ENCODE assay signal across 21 cellular contexts in the genomic region with DNA sequence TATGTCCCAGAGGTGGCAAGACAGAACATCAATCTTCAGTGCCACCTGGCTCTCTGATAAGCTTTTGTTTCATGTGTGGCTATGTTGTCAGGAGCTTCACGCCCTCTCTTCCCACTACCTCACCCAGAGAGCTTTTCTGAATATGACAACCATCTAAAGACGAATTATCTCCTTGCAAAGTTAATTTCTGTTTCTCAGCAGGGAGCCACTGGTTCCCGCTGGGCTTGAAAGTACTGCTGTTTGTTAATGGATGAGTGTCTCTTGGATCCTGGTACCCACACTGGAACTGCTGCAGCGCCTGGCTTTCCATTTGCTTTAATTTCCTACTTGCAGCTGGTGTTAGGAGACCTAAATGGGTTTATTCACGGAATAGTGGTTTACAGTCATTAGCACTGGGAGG.
DNase-seq lines count a peak whose midpoint lies in the region; ATAC-seq lines count a peak whose summit lies in the region.
"Had no signal": no experiment of that assay in that cellular context is flagged by ENCODE, and none has a peak within 500 bp of the region (broad histone marks: within the 10 kb centered on the region; RNA-seq: fewer than 3 reads in every experiment).

No MANE protein-coding gene starts in this region.

- H3K27ac Mint-ChIP-seq in stimulated activated memory B cell treated with anti-CD40 and anti-IgM and Interleukin-4, amounts not matched to agents 10 μg/mL and 1 μg/mL and 100 μg/mL, for 72 hours = no peak overlapping the region
- H3K27ac Mint-ChIP-seq: natural killer cell treated with Interleukin-12 subunit alpha and Interleukin-12 subunit beta and Interleukin-15 and Interleukin-18, amount 100 ng/mL, for 72 hours; stimulated activated naive CD8-positive, alpha-beta T cell treated with anti-CD3 and anti-CD28 coated beads, Interleukin-15, Interleukin-2, amounts not matched to agents 100 ng/mL and 50 ng/mL, for 24 hours; T-helper 1 cell treated with Interleukin-12 subunit alpha and Interleukin-12 subunit beta and Interleukin-4 antibody, amounts not matched to agents 30 μg/mL and 1 μg/mL, for 36 hours had no signal

- no peak for ATAC-seq in stimulated activated memory B cell treated with anti-CD40 and anti-IgM and Interleukin-4, amounts not matched to agents 10 μg/mL and 1 μg/mL and 100 μg/mL, for 72 hours
- ATAC-seq: activated T-cell treated with anti-CD3 and anti-CD28 coated beads, Interleukin-2, amount 50 U/mL, for 4 hours; natural killer cell treated with Interleukin-12 subunit alpha and Interleukin-12 subunit beta and Interleukin-15 and Interleukin-18, amount 100 ng/mL, for 72 hours; sciatic nerve had no signal

- DNase-seq in DMS79 (lab: John Stamatoyannopoulos, UW) = peak; percentile 40
- DNase-seq in NCI-H1417 treated with DMSO at 0.1 percent for 48 hours (lab: John Stamatoyannopoulos, UW) = peak; percentile 96
- peak; percentile 92 for DNase-seq in NCI-H345 (lab: John Stamatoyannopoulos, UW)
- peak; percentile 18 for DNase-seq in iPS-NIHi11 (ENCODE audit: low spot score)
- DNase-seq in OCI-M1 (lab: John Stamatoyannopoulos, UW) = no peak
- DNase-seq in cerebellar nuclear complex (lab: John Stamatoyannopoulos, UW) = no peak
- DNase-seq in DMS53 (lab: John Stamatoyannopoulos, UW) = no peak
- DNase-seq: ACHN; activated naive CD4-positive, alpha-beta T cell; activated T-cell treated with anti-CD3 and anti-CD28 coated beads, Interleukin-2, amount 50 U/mL, for 4 hours; amniotic stem cell; left ventricle myocardium inferior; NCI-H1436 treated with DMSO at 0.1 percent for 48 hours; NCI-H524 treated with DMSO at 0.1 percent for 48 hours; pancreas; thyroid gland had no signal

- no peaks in the 10 kb centered on the region for H3K27me3 Mint-ChIP-seq in stimulated activated memory B cell treated with anti-CD40 and anti-IgM and Interleukin-4, amounts not matched to agents 10 μg/mL and 1 μg/mL and 100 μg/mL, for 72 hours
- H3K27me3 Mint-ChIP-seq: natural killer cell treated with Interleukin-12 subunit alpha and Interleukin-12 subunit beta and Interleukin-15 and Interleukin-18, amount 100 ng/mL, for 72 hours; stimulated activated naive CD8-positive, alpha-beta T cell treated with anti-CD3 and anti-CD28 coated beads, Interleukin-15, Interleukin-2, amounts not matched to agents 100 ng/mL and 50 ng/mL, for 24 hours had no signal

- no peak overlapping the region for H3K4me3 Mint-ChIP-seq in stimulated activated memory B cell treated with anti-CD40 and anti-IgM and Interleukin-4, amounts not matched to agents 10 μg/mL and 1 μg/mL and 100 μg/mL, for 72 hours
- H3K4me3 Mint-ChIP-seq: activated T-cell treated with anti-CD3 and anti-CD28 coated beads, Interleukin-2, amount 50 U/mL, for 4 hours; natural killer cell treated with Interleukin-12 subunit alpha and Interleukin-12 subunit beta and Interleukin-15 and Interleukin-18, amount 100 ng/mL, for 72 hours; stimulated activated naive CD8-positive, alpha-beta T cell treated with anti-CD3 and anti-CD28 coated beads, Interleukin-15, Interleukin-2, amounts not matched to agents 100 ng/mL and 50 ng/mL, for 24 hours; T-helper 1 cell treated with Interleukin-12 subunit alpha and Interleukin-12 subunit beta and Interleukin-4 antibody, amounts not matched to agents 30 μg/mL and 1 μg/mL, for 36 hours had no signal

- no peaks in the 10 kb centered on the region for H3K9me3 Mint-ChIP-seq in stimulated activated memory B cell treated with anti-CD40 and anti-IgM and Interleukin-4, amounts not matched to agents 10 μg/mL and 1 μg/mL and 100 μg/mL, for 72 hours
- H3K9me3 Mint-ChIP-seq: activated T-cell treated with anti-CD3 and anti-CD28 coated beads, Interleukin-2, amount 50 U/mL, for 4 hours; natural killer cell treated with Interleukin-12 subunit alpha and Interleukin-12 subunit beta and Interleukin-15 and Interleukin-18, amount 100 ng/mL, for 72 hours; stimulated activated naive CD8-positive, alpha-beta T cell treated with anti-CD3 and anti-CD28 coated beads, Interleukin-15, Interleukin-2, amounts not matched to agents 100 ng/mL and 50 ng/mL, for 24 hours; T-helper 1 cell treated with Interleukin-12 subunit alpha and Interleukin-12 subunit beta and Interleukin-4 antibody, amounts not matched to agents 30 μg/mL and 1 μg/mL, for 36 hours had no signal

- H3K4me1 Mint-ChIP-seq in stimulated activated memory B cell treated with anti-CD40 and anti-IgM and Interleukin-4, amounts not matched to agents 10 μg/mL and 1 μg/mL and 100 μg/mL, for 72 hours = no peaks in the 10 kb centered on the region

- H3K36me3 Mint-ChIP-seq in stimulated activated memory B cell treated with anti-CD40 and anti-IgM and Interleukin-4, amounts not matched to agents 10 μg/mL and 1 μg/mL and 100 μg/mL, for 72 hours = peaks cover 9% of the 10 kb centered on the region
- H3K36me3 Mint-ChIP-seq: natural killer cell treated with Interleukin-12 subunit alpha and Interleukin-12 subunit beta and Interleukin-15 and Interleukin-18, amount 100 ng/mL, for 72 hours had no signal

Comparison
In these comparisons a context has a peak if more than half of its experiments do, and no peak if none do; other contexts are left out.
1. DNase-seq: peak in DMS79 (single experiment), NCI-H1417 treated with DMSO at 0.1 percent for 48 hours (single experiment), NCI-H345 (single experiment) and iPS-NIHi11 (single experiment); none in OCI-M1 (single experiment), cerebellar nuclear complex (0 of 2) and DMS53 (single experiment).